Comparison of ENCODE assay signal across 1 cellular context in genomic region chr10:86710987-86711236, GRCh38.
TF ChIP-seq lines count a peak whose summit lies in the region.

No MANE protein-coding gene starts in this region.

TF ChIP-seq in HEK293, 187 proteins besides CTCF, POLR2A, EP300 and RAD21 (continued from another document):
- no peak for TF ChIP-seq PBX3 (CRISPR knock-in tag; IDR thresholded peaks at IDR 0.05)
- 0 out of 2 replicates have a peak, but pooled peaks have one; percentile 66 for TF ChIP-seq ZXDB (tag by site-specific recombination; IDR thresholded peaks at IDR 0.05)
- no peak for TF ChIP-seq ZNF510 (tag by site-specific recombination; IDR thresholded peaks at IDR 0.05; ENCODE audit: insufficient replicate concordance)
- TF ChIP-seq ZBTB8A (tag by site-specific recombination; IDR thresholded peaks at IDR 0.05): peak; percentile 98
- TF ChIP-seq SP3 (tag by site-specific recombination; IDR thresholded peaks at IDR 0.05): peak; percentile 67
- TF ChIP-seq ZNF394 (tag by site-specific recombination; IDR thresholded peaks at IDR 0.05; ENCODE audit: borderline replicate concordance): peak; percentile 80
- TF ChIP-seq ZIC2 (tag by site-specific recombination; IDR thresholded peaks at IDR 0.05): peak; percentile 62
- peak; percentile 65 for TF ChIP-seq KLF8 (tag by site-specific recombination; IDR thresholded peaks at IDR 0.05)
- peak; percentile 13; the same call in 1 of the 2 replicates for TF ChIP-seq ZNF654 (tag by site-specific recombination; IDR thresholded peaks at IDR 0.05; ENCODE audit: low read depth)
- TF ChIP-seq ZNF701 (tag by site-specific recombination; IDR thresholded peaks at IDR 0.05): no peak
- no peak for TF ChIP-seq ZNF362 (tag by site-specific recombination; IDR thresholded peaks at IDR 0.05)
- TF ChIP-seq ZNF174 (tag by site-specific recombination; IDR thresholded peaks at IDR 0.05): no peak
- no peak for TF ChIP-seq ZNF121 (tag by site-specific recombination; IDR thresholded peaks at IDR 0.05)
- no peak for TF ChIP-seq ZNF350 (tag by site-specific recombination; IDR thresholded peaks at IDR 0.05)
- no peak for TF ChIP-seq ZNF555 (tag by site-specific recombination; conservative IDR thresholded peaks at IDR 0.05)
- peak; percentile 73 for TF ChIP-seq ZNF341 (tag by site-specific recombination; IDR thresholded peaks at IDR 0.05; ENCODE audit: low read depth)
- no peak for TF ChIP-seq ZNF558 (tag by site-specific recombination; IDR thresholded peaks at IDR 0.05)
- no peak for TF ChIP-seq ZNF426 (tag by site-specific recombination; IDR thresholded peaks at IDR 0.05)
- TF ChIP-seq ZNF2 (tag by site-specific recombination; IDR thresholded peaks at IDR 0.05): peak; percentile 86
- TF ChIP-seq ZBTB11 (tag by site-specific recombination; conservative IDR thresholded peaks at IDR 0.05; ENCODE audit: low read depth): peak; percentile 89
- TF ChIP-seq ZNF423 (tag by site-specific recombination; IDR thresholded peaks at IDR 0.05): peak; percentile 75; the same call in 1 of the 2 replicates
- 0 out of 2 replicates have a peak, but pooled peaks have one; percentile 62 for TF ChIP-seq SP7 (tag by site-specific recombination; IDR thresholded peaks at IDR 0.05)
- 0 out of 2 replicates have a peak, but pooled peaks have one; percentile 44 for TF ChIP-seq ZBTB7A (tag by site-specific recombination; IDR thresholded peaks at IDR 0.05; ENCODE audit: low read depth)
- TF ChIP-seq SP2 (tag by site-specific recombination; IDR thresholded peaks at IDR 0.05): peak; percentile 78
- TF ChIP-seq PATZ1 (tag by site-specific recombination; IDR thresholded peaks at IDR 0.05): peak; percentile 92
- TF ChIP-seq ZEB2 (tag by site-specific recombination; IDR thresholded peaks at IDR 0.05): peak; percentile 58; the same call in 1 of the 2 replicates
- TF ChIP-seq GLIS1 (tag by site-specific recombination; IDR thresholded peaks at IDR 0.05): peak; percentile 58; the same call in 1 of the 2 replicates
- TF ChIP-seq ZBTB17 (tag by site-specific recombination; IDR thresholded peaks at IDR 0.05): peak; percentile 53
- no peak for TF ChIP-seq ZBTB20 (tag by site-specific recombination; IDR thresholded peaks at IDR 0.05)
TF ChIP-seq in HEK293: peak in this region for 27.
